Comparison of ENCODE assay signal across 24 cellular contexts in the genomic region with DNA sequence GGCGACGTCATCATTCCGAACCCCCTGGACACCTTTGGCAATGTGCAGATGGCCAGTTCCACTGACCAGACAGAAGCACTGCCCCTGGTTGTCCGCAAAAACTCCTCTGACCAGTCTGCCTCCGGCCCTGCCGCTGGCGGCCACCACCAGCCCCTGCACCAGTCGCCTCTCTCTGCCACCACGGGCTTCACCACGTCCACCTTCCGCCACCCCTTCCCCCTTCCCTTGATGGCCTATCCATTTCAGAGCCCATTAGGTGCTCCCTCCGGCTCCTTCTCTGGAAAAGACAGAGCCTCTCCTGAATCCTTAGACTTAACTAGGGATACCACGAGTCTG. TPM values are rescaled to one million over a fixed set of nuclear protein-coding genes. Genes with fewer than 3 reads are reported as not detected.
"Had no signal": no experiment of that assay in that cellular context is flagged by ENCODE, and none has a peak within 500 bp of the region (broad histone marks: within the 10 kb centered on the region; RNA-seq: fewer than 3 reads in every experiment).

No MANE protein-coding gene starts in this region.

- H3K4me1 Mint-ChIP-seq: stimulated activated memory B cell treated with anti-CD40 and anti-IgM and Interleukin-4, amounts not matched to agents 10 μg/mL and 1 μg/mL and 100 μg/mL, for 72 hours; T-cell had no signal

- H3K4me3 ChIP-seq: adrenal gland, coronary artery, pancreas, psoas muscle, SK-N-MC, skin epidermis had no signal

- ATAC-seq: activated T-cell treated with anti-CD3 and anti-CD28 coated beads, Interleukin-2, amount 50 U/mL, for 4 hours; natural killer cell treated with Interleukin-12 subunit alpha and Interleukin-12 subunit beta and Interleukin-15 and Interleukin-18, amount 100 ng/mL, for 72 hours; pancreas; stimulated activated memory B cell treated with anti-CD40 and anti-IgM and Interleukin-4, amounts not matched to agents 10 μg/mL and 1 μg/mL and 100 μg/mL, for 72 hours; T-cell had no signal

- H3K4me3 Mint-ChIP-seq: activated naive CD8-positive, alpha-beta T cell; activated T-cell treated with anti-CD3 and anti-CD28 coated beads, Interleukin-2, amount 50 U/mL, for 4 hours; endodermal cell; natural killer cell treated with Interleukin-12 subunit alpha and Interleukin-12 subunit beta and Interleukin-15 and Interleukin-18, amount 100 ng/mL, for 72 hours; stimulated activated memory B cell treated with anti-CD40 and anti-IgM and Interleukin-4, amounts not matched to agents 10 μg/mL and 1 μg/mL and 100 μg/mL, for 72 hours; T-cell; type B pancreatic cell had no signal

- H3K27me3 Mint-ChIP-seq: stimulated activated memory B cell treated with anti-CD40 and anti-IgM and Interleukin-4, amounts not matched to agents 10 μg/mL and 1 μg/mL and 100 μg/mL, for 72 hours had no signal

- H3K4me1 ChIP-seq: breast epithelium, psoas muscle, stomach had no signal

- H3K27me3 ChIP-seq: adrenal gland, breast epithelium, pancreas, testis had no signal

- H3K36me3 Mint-ChIP-seq: activated naive CD8-positive, alpha-beta T cell; natural killer cell treated with Interleukin-12 subunit alpha and Interleukin-12 subunit beta and Interleukin-15 and Interleukin-18, amount 100 ng/mL, for 72 hours; stimulated activated memory B cell treated with anti-CD40 and anti-IgM and Interleukin-4, amounts not matched to agents 10 μg/mL and 1 μg/mL and 100 μg/mL, for 72 hours; T-cell had no signal

- DNase-seq: activated CD8-positive, alpha-beta memory T cell treated with anti-CD3 and anti-CD28 coated beads for 24 hours; activated CD8-positive, alpha-beta memory T cell treated with anti-CD3 and anti-CD28 coated beads, Interleukin-2, amount 50 U/mL, for 48 hours; activated naive CD4-positive, alpha-beta T cell; activated T-cell treated with anti-CD3 and anti-CD28 coated beads, Interleukin-2, amount 50 U/mL, for 4 hours; adrenal gland; endodermal cell; heart right ventricle; mammary epithelial cell; pancreas; psoas muscle; stimulated activated CD4-positive, alpha-beta T cell treated with anti-CD3 and anti-CD28 coated beads, Interleukin-1b, Interleukin-23, amount 100 ng/mL, for 48 hours; stomach; T-cell; testis had no signal

- H3K36me3 ChIP-seq: breast epithelium, stomach had no signal

- H3K9me3 Mint-ChIP-seq: activated T-cell treated with anti-CD3 and anti-CD28 coated beads, Interleukin-2, amount 50 U/mL, for 4 hours; activated T-helper 2 cell treated with anti-CD3 and anti-CD28 coated beads, Interferon-gamma antibody, Interleukin-2, Interleukin-4, amounts not matched to agents 10 μg/mL and 5 μg/mL and 100 μg/mL, durations not matched to agents 14 hours and 24 hours and 36 hours; endodermal cell; natural killer cell treated with Interleukin-12 subunit alpha and Interleukin-12 subunit beta and Interleukin-15 and Interleukin-18, amount 100 ng/mL, for 72 hours; stimulated activated memory B cell treated with anti-CD40 and anti-IgM and Interleukin-4, amounts not matched to agents 10 μg/mL and 1 μg/mL and 100 μg/mL, for 72 hours; T-cell; type B pancreatic cell had no signal

- H3K27ac ChIP-seq: breast epithelium, coronary artery, epithelial cell of prostate, pancreas, SK-N-MC, skin epidermis, stomach, testis had no signal

- H3K27ac Mint-ChIP-seq: activated naive CD8-positive, alpha-beta T cell; activated T-helper 2 cell treated with anti-CD3 and anti-CD28 coated beads, Interferon-gamma antibody, Interleukin-2, Interleukin-4, amounts not matched to agents 10 μg/mL and 5 μg/mL and 100 μg/mL, durations not matched to agents 14 hours and 24 hours and 36 hours; endodermal cell; natural killer cell treated with Interleukin-12 subunit alpha and Interleukin-12 subunit beta and Interleukin-15 and Interleukin-18, amount 100 ng/mL, for 72 hours; stimulated activated memory B cell treated with anti-CD40 and anti-IgM and Interleukin-4, amounts not matched to agents 10 μg/mL and 1 μg/mL and 100 μg/mL, for 72 hours; T-cell; type B pancreatic cell had no signal

- H3K9me3 ChIP-seq: adrenal gland, breast epithelium, heart right ventricle, pancreas, psoas muscle, stomach, testis had no signal

RNA-seq across cellular contexts. Expression of gene PROX1, which starts 10.0 kb away (rescaled TPM):
- total RNA-seq: activated T-helper 2 cell treated with anti-CD3 and anti-CD28 coated beads, Interferon-gamma antibody, Interleukin-2, Interleukin-4, amounts not matched to agents 10 μg/mL and 5 μg/mL and 100 μg/mL, durations not matched to agents 14 hours and 24 hours and 36 hours; natural killer cell treated with Interleukin-12 subunit alpha and Interleukin-12 subunit beta and Interleukin-15 and Interleukin-18, amount 100 ng/mL, for 72 hours had no signal
